ENCODE assay signal across 10 cellular contexts in the genomic region with DNA sequence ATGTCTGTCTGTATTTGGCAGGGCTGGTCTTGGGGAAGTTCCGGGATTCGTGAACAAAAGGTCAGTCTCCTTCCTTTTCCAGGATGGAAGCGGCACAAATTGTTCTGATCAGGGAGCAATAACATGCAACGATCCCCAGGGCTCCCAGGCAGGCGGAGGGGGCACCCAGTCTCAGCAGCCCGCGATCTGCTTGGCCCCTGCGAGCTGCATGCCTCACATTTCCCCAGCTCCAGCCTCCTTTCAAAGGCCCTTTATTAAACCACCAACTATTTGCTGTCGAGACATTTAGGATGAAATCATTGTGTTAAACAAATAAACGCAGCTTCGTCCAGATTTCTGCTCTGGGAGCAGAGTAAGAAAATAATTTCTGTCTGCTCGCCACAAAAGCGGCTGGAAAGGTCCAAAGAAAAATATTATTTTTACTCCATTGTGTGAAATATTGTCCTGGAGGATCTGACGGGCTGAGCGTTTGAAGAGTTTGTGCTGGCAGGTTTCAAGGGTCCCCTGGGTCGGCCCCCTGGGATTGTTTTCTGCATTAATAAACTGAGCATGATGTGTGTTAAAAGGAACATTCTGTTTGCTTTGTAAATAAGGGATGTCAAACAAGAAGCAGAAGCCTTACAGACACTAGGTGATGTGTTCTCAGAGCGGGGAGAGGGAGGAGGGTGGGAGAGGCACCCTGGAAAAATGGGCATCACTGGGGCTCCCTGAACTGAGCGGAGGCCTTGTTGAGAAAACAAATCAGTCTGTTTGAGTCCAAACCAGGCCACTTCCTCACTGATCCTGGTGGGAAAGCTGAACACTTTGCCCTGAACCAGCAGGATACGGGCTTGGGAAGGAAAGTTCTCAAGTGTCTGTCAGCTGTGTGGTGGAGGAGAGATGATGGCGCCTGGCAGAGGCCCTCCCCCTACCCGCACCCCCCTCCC.
DNase-seq lines count a peak whose midpoint lies in the region; ATAC-seq and TF ChIP-seq lines count a peak whose summit lies in the region.
"Had no signal": no experiment of that assay in that cellular context is flagged by ENCODE, and none has a peak within 500 bp of the region (broad histone marks: within the 10 kb centered on the region; RNA-seq: fewer than 3 reads in every experiment).

No MANE protein-coding gene starts in this region.

- no peak overlapping the region for H2AFZ ChIP-seq in H9 (ENCODE audit: low read length)

- no peak overlapping the region for H3K23ac ChIP-seq in H9 (ENCODE audit: insufficient read length, low read depth, low read length)

- in situ Hi-C loops in astrocyte of the cerebellum (cut with HindIII; ENCODE audit: low sequenced_read_pairs) = no loop called here

- H3K4me3 ChIP-seq in AG09309 (ENCODE audit: control insufficient read depth, low read depth, low read length) = no peak overlapping the region
- no peak overlapping the region for H3K4me3 ChIP-seq in astrocyte of the cerebellum (ENCODE audit: low read depth, low read length)
- no peak overlapping the region for H3K4me3 ChIP-seq in mesodermal cell (ENCODE audit: extremely low read depth, insufficient read depth, low read length, poor library complexity, severe bottlenecking)
- H3K4me3 ChIP-seq in left lung = no peak overlapping the region
- H3K4me3 ChIP-seq: stomach had no signal

- H3K79me2 ChIP-seq in H9 (ENCODE audit: insufficient read depth, low read length) = no peaks in the 10 kb centered on the region

- H3K27ac ChIP-seq in mesodermal cell (ENCODE audit: low read depth, low read length, severe bottlenecking) (peak overlapping the region; percentile 71), left lung (no peak overlapping the region), H9 (ENCODE audit: insufficient read length, low read depth, low read length) (no peak overlapping the region)
- H3K27ac ChIP-seq: stomach had no signal

- TF ChIP-seq CTCF in AG09309 (IDR thresholded peaks at IDR 0.05; ENCODE audit: control insufficient read depth, insufficient read depth, low read depth, low read length, missing control alignments) = no peak
- no peak for TF ChIP-seq CTCF in astrocyte of the cerebellum (IDR thresholded peaks at IDR 0.05; ENCODE audit: low read depth, low read length, missing control alignments)
- no peak for TF ChIP-seq CTCF in left lung (IDR thresholded peaks at IDR 0.05)
- TF ChIP-seq CTCF in H9 (conservative IDR thresholded peaks at IDR 0.05) = no peak

- no peak overlapping the region for H2BK20ac ChIP-seq in H9 (ENCODE audit: low read depth, low read length, poor library complexity, severe bottlenecking)

- H3K27me3 ChIP-seq in left lung = peaks cover 34 to 80% of the 10 kb centered on the region in 2 donors
- no peaks in the 10 kb centered on the region for H3K27me3 ChIP-seq in H9 (ENCODE audit: insufficient read depth, low read length)

- no peak overlapping the region for H3K4me2 ChIP-seq in H9 (ENCODE audit: insufficient read depth, insufficient read length, low read length)

- no peak overlapping the region for H3K9ac ChIP-seq in H9 (ENCODE audit: extremely low read depth, insufficient read length, low read length)

- H3K9me3 Mint-ChIP-seq in H9 = no peaks in the 10 kb centered on the region
- H3K9me3 Mint-ChIP-seq: CD8-positive, alpha-beta memory T cell had no signal

- H4K8ac ChIP-seq in H9 (replicated peaks; ENCODE audit: insufficient read length, low read depth, low read length) = no peak overlapping the region

- no peaks in the 10 kb centered on the region for H3K36me3 ChIP-seq in mesodermal cell (ENCODE audit: control insufficient read depth, insufficient read depth, low read length)
- H3K36me3 ChIP-seq in left lung = no peaks in the 10 kb centered on the region
- H3K36me3 ChIP-seq: stomach had no signal

- H4K91ac ChIP-seq in H9 (ENCODE audit: insufficient read length, low read depth, low read length) = no peak overlapping the region

- intact Hi-C loops in left lung (cut with DNase I) = no loop called here

- no peak overlapping the region for H2BK120ac ChIP-seq in H9 (ENCODE audit: low read depth, low read length, poor library complexity, severe bottlenecking)

- no peak overlapping the region for H3K56ac ChIP-seq in H9 (ENCODE audit: insufficient read length, low read depth, low read length)

- no peaks in the 10 kb centered on the region for H3K36me3 Mint-ChIP-seq in H9 (ENCODE audit: insufficient read depth in 1 of 3, low read depth in 3 of 3)
- H3K36me3 Mint-ChIP-seq: CD8-positive, alpha-beta memory T cell had no signal

- no peaks in the 10 kb centered on the region for H3K79me1 ChIP-seq in H9 (ENCODE audit: insufficient read depth, low read depth, low read length, poor library complexity, severe bottlenecking)

- H3K9me3 ChIP-seq in mesodermal cell (ENCODE audit: control insufficient read depth, low read length) (peaks cover 5% of the 10 kb centered on the region), left lung (no peaks in the 10 kb centered on the region), H9 (ENCODE audit: control insufficient read depth, low read depth, low read length) (no peaks in the 10 kb centered on the region)

- DNase-seq in AG09309 (ENCODE audit: low read depth) (peak; percentile 24), NCI-H1092 (lab: John Stamatoyannopoulos, UW) (peak; percentile 39), astrocyte of the cerebellum (ENCODE audit: low read depth) (peak; percentile 86), left lung (no peak), H9 (no peak)
- DNase-seq: CD8-positive, alpha-beta memory T cell; stomach had no signal

- H2BK12ac ChIP-seq in H9 (ENCODE audit: insufficient read length, low read depth, low read length) = no peak overlapping the region

- peaks cover 4% of the 10 kb centered on the region for H3K27me3 Mint-ChIP-seq in H9 (ENCODE audit: low read depth)

- no peak overlapping the region for H2BK15ac ChIP-seq in H9 (ENCODE audit: low read depth, low read length)

- H3K18ac ChIP-seq in H9 (ENCODE audit: insufficient read length, low read depth, low read length) = no peak overlapping the region

- H3K4me1 ChIP-seq in mesodermal cell (ENCODE audit: control insufficient read depth, insufficient read depth, low read length, poor library complexity, severe bottlenecking) (peaks cover 24% of the 10 kb centered on the region), left lung (no peaks in the 10 kb centered on the region), H9 (ENCODE audit: insufficient read depth, low read length) (no peaks in the 10 kb centered on the region)

- H3K27ac Mint-ChIP-seq in H9 = no peak overlapping the region; a peak in 1 of 7 replicates

- H3K23me2 ChIP-seq in H9 (ENCODE audit: insufficient read length, low read depth, low read length, poor library complexity, severe bottlenecking) = no peaks in the 10 kb centered on the region

- no peak overlapping the region for H3K4ac ChIP-seq in H9 (ENCODE audit: low read depth, low read length)

- no peaks in the 10 kb centered on the region for H4K20me1 ChIP-seq in H9 (ENCODE audit: control insufficient read depth, insufficient read depth, insufficient read length)

- WGBS in mesodermal cell (ENCODE audit: insufficient coverage in 2 of 2), 2 experiments = 85 to 88% methylated on average over 10 to 14 of the region's 21 CpGs
- WGBS in H9 (ENCODE audit: extremely low coverage, insufficient read length, low lambda C conversion rate) = no CpG with 5 or more reads among the region's 21 CpGs

- peaks cover 0 to 15% of the 10 kb centered on the region in 2 experiments; a peak in 3 of 4 replicates for H3K4me1 Mint-ChIP-seq in H9
- H3K4me1 Mint-ChIP-seq: CD8-positive, alpha-beta memory T cell had no signal

- no peak overlapping the region for H3T11ph ChIP-seq in H9 (ENCODE audit: low read length)

- no peak for ATAC-seq in left lung
- no peak for ATAC-seq in GM18502 (IDR thresholded peaks at IDR 0.05; ENCODE audit: poor library complexity, unreplicated experiment)
- ATAC-seq in HG03159 (IDR thresholded peaks at IDR 0.05; ENCODE audit: unreplicated experiment) = no peak

- no peak overlapping the region for H3K14ac ChIP-seq in H9 (ENCODE audit: insufficient read depth, low read length)

- no peak overlapping the region for H4K5ac ChIP-seq in H9 (ENCODE audit: insufficient read length, low read depth, low read length)

- H2AK5ac ChIP-seq in H9 (ENCODE audit: insufficient read length, low read length) = no peak overlapping the region

- H2BK5ac ChIP-seq in H9 (ENCODE audit: insufficient read length, low read length) = no peak overlapping the region

- no peak overlapping the region for H3K4me3 Mint-ChIP-seq in H9

Comparison
In these comparisons a context has a peak if more than half of its experiments do, and no peak if none do; other contexts are left out.
1. DNase-seq: peak in AG09309 (single experiment), NCI-H1092 (single experiment) and astrocyte of the cerebellum (single experiment); none in left lung (0 of 2) and H9 (single experiment).